8 cellular contexts compared by ENCODE assay signal in genomic region chr1:92081031-92081430, GRCh38. TPM values are rescaled to one million over a fixed set of nuclear protein-coding genes. Genes with fewer than 3 reads are reported as not detected.
DNase-seq lines count a peak whose midpoint lies in the region; ATAC-seq and TF ChIP-seq lines count a peak whose summit lies in the region.

No MANE protein-coding gene starts in this region.

- peak overlapping the region; percentile 93 for H3K4me3 Mint-ChIP-seq in T-helper 2 cell treated with Interferon-gamma antibody and Interleukin-4, amounts not matched to agents 5 μg/mL and 100 μg/mL, for 36 hours

- peaks cover 10% of the 10 kb centered on the region for H3K4me1 Mint-ChIP-seq in T-helper 2 cell treated with Interferon-gamma antibody and Interleukin-4, amounts not matched to agents 5 μg/mL and 100 μg/mL, for 36 hours (ENCODE audit: low read depth)

- no peak for TF ChIP-seq POLR2A in sigmoid colon (IDR thresholded peaks at IDR 0.05)

- no peaks in the 10 kb centered on the region for H3K36me3 ChIP-seq in sigmoid colon

- H3K27ac ChIP-seq in sigmoid colon: peak overlapping the region; percentile 64 to 80 (median 78)

- no peak for TF ChIP-seq EP300 in sigmoid colon (IDR thresholded peaks at IDR 0.05)

- peaks cover 23% of the 10 kb centered on the region for H3K9me3 Mint-ChIP-seq in T-helper 2 cell treated with Interferon-gamma antibody and Interleukin-4, amounts not matched to agents 5 μg/mL and 100 μg/mL, for 36 hours

- peak; percentile 31 for DNase-seq in GM13976 (ENCODE audit: low spot score)
- DNase-seq in T-helper 2 cell treated with Interferon-gamma antibody and Interleukin-4, amounts not matched to agents 5 μg/mL and 100 μg/mL, for 36 hours (ENCODE audit: low spot score): no peak
- no peak for DNase-seq in foreskin fibroblast
- DNase-seq in sigmoid colon: no peak
- DNase-seq in RPMI8226: no peak
- DNase-seq in mucosa of gallbladder (ENCODE audit: low spot score): no peak
- no peak for DNase-seq in KG1 (lab: John Stamatoyannopoulos, UW)

- H3K4me3 ChIP-seq in foreskin fibroblast (ENCODE audit: low read depth in 1 of 2, low read length in 2 of 2) (peak overlapping the region; percentile 74 to 83), sigmoid colon (peak overlapping the region; percentile 65 to 86 (median 77))

- 16 to 32% methylated on average over 4 of the region's 4 CpGs for WGBS in sigmoid colon, 2 donors

- H3K27me3 ChIP-seq in sigmoid colon: no peaks in the 10 kb centered on the region

- intact Hi-C loops in sigmoid colon (cut with DNase I): no loop called here

- in situ Hi-C loops in GM13976 (cut with MboI; ENCODE audit: low sequenced_read_pairs, unreplicated experiment): no loop called here

- H3K9me3 ChIP-seq in sigmoid colon: peaks cover 4 to 10% (median 8%) of the 10 kb centered on the region in 4 donors

- peaks cover 0 to 8% (median 5%) of the 10 kb centered on the region in 4 donors for H3K4me1 ChIP-seq in sigmoid colon

- ATAC-seq in GM18861 (IDR thresholded peaks at IDR 0.05; ENCODE audit: unreplicated experiment): no peak

- no peak for TF ChIP-seq CTCF in GM13976 (IDR thresholded peaks at IDR 0.05; ENCODE audit: borderline replicate concordance, control extremely low read depth, extremely low read depth, insufficient read depth, missing control alignments)
- TF ChIP-seq CTCF in foreskin fibroblast (IDR thresholded peaks at IDR 0.05; ENCODE audit: low read depth, low read length): no peak
- no peak for TF ChIP-seq CTCF in sigmoid colon (IDR thresholded peaks at IDR 0.05)

- peaks cover 10% of the 10 kb centered on the region for H3K36me3 Mint-ChIP-seq in T-helper 2 cell treated with Interferon-gamma antibody and Interleukin-4, amounts not matched to agents 5 μg/mL and 100 μg/mL, for 36 hours (ENCODE audit: low read depth)

- H3K27ac Mint-ChIP-seq in T-helper 2 cell treated with Interferon-gamma antibody and Interleukin-4, amounts not matched to agents 5 μg/mL and 100 μg/mL, for 36 hours: no peak overlapping the region

- no peaks in the 10 kb centered on the region for H3K27me3 Mint-ChIP-seq in T-helper 2 cell treated with Interferon-gamma antibody and Interleukin-4, amounts not matched to agents 5 μg/mL and 100 μg/mL, for 36 hours (ENCODE audit: low read depth)

RNA-seq across cellular contexts. Expression of gene BTBD8, which starts 0.9 kb away (rescaled TPM):
- 1 to 10 TPM; 4.9 to 8.3 (median 7.9) TPM for total RNA-seq in sigmoid colon
- polyA plus RNA-seq in sigmoid colon: 1 to 10 TPM in 2 of 3 donors, under 1 TPM in 1; 0.99 to 1.4 (median 1.2) TPM
- total RNA-seq in mucosa of gallbladder: 8.5 TPM

RNA-seq across cellular contexts. Expression of gene SETSIP, which starts 5.8 kb away (rescaled TPM):
- not detected for total RNA-seq in sigmoid colon
- under 1 TPM in 1 of 3 donors, not detected in 2; 0.10 TPM for polyA plus RNA-seq in sigmoid colon
- total RNA-seq in mucosa of gallbladder: not detected

RNA-seq across cellular contexts. Expression of gene EPHX4, which starts 51.2 kb away (rescaled TPM):
- total RNA-seq in sigmoid colon (1 to 10 TPM in 2 of 4 donors, under 1 TPM in 2; 0.55 to 1.9 (median 0.86) TPM), mucosa of gallbladder (0.14 TPM)
- 1 to 10 TPM in 1 of 3 donors, under 1 TPM in 1, not detected in 1; 0.38 to 1.2 TPM for polyA plus RNA-seq in sigmoid colon
